24 cellular contexts compared by ENCODE assay signal in the genomic region with DNA sequence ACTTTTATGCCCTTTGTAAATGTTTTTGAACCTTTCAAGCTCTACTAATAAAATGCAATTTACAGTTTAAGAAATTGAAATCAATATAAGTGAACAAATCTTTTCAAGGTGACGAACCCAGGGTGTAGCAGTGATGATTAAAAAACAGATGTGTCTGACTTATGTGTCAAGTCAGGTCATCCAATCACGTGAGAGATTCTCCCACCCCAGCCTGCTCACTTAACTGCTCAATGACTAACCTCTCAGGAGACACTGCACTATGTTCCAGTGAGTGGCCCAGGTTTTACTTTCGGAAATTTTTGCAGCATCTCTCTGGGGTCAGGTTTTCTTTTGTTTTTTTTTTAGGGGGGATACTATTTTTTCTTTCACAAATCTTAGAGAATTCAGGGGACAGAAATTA.
DNase-seq lines count a peak whose midpoint lies in the region; ATAC-seq, FAIRE-seq and TF ChIP-seq lines count a peak whose summit lies in the region.
"Had no signal": no experiment of that assay in that cellular context is flagged by ENCODE, and none has a peak within 500 bp of the region (broad histone marks: within the 10 kb centered on the region; RNA-seq: fewer than 3 reads in every experiment).

No MANE protein-coding gene starts in this region.

- no peak overlapping the region for H3K4me3 ChIP-seq in small intestine (ENCODE audit: low read depth in 1 of 2, low read length in 2 of 2)
- H3K4me3 ChIP-seq: adrenal gland, neural progenitor cell, upper lobe of right lung had no signal

- H3K4me1 Mint-ChIP-seq in activated T-cell treated with anti-CD3 and anti-CD28 coated beads, Interleukin-2, amount 50 U/mL, for 4 hours (ENCODE audit: low read depth): peaks cover 6% of the 10 kb centered on the region
- H3K4me1 Mint-ChIP-seq: activated T-helper 17 cell treated with anti-CD3 and anti-CD28 coated beads, Interleukin-2, amount 50 U/mL, for 72 hours; neural progenitor cell had no signal

- H3K27ac ChIP-seq in small intestine (ENCODE audit: low read depth in 1 of 2, low read length in 1 of 2): no peak overlapping the region
- H3K27ac ChIP-seq: neural progenitor cell, upper lobe of right lung had no signal

- FAIRE-seq in small intestine (lab: Jason Lieb, UNC): no peak
- FAIRE-seq: D721Med, GM19239, H54 had no signal

- DNase-seq in NCI-H82 (lab: John Stamatoyannopoulos, UW): peak; percentile 43
- no peak for DNase-seq in NCI-H82 treated with DMSO at 0.1 percent for 48 hours (lab: John Stamatoyannopoulos, UW; ENCODE audit: unreplicated experiment)
- DNase-seq in CD1c-positive myeloid dendritic cell (ENCODE audit: extremely low spot score): peak; percentile 21
- DNase-seq in activated T-cell treated with anti-CD3 and anti-CD28 coated beads, Interleukin-2, amount 50 U/mL, for 4 hours: no peak
- peak; percentile 9 for DNase-seq in kidney glomerular epithelial cell (lab: John Stamatoyannopoulos, UW)
- DNase-seq in GM13976 (ENCODE audit: low spot score): no peak
- DNase-seq in small intestine: no peak
- DNase-seq: 8988T; BE2C; dermis blood vessel endothelial cell; KG1; NCI-H1092; NCI-H510A; stimulated activated naive CD4-positive, alpha-beta T cell; SW 1271; upper lobe of right lung had no signal

- 60 to 69% (median 67%) methylated on average over 3 of the region's 3 CpGs for WGBS in small intestine, 3 donors

- peaks cover 14% of the 10 kb centered on the region for H3K36me3 Mint-ChIP-seq in activated T-cell treated with anti-CD3 and anti-CD28 coated beads, Interleukin-2, amount 50 U/mL, for 4 hours (ENCODE audit: insufficient read depth)

- H3K27me3 ChIP-seq in small intestine (ENCODE audit: control insufficient read depth in 2 of 2, insufficient read depth in 2 of 2, low read length in 2 of 2): no peaks in the 10 kb centered on the region
- H3K27me3 ChIP-seq: adrenal gland, BE2C, neural progenitor cell, upper lobe of right lung had no signal

- H3K4me3 Mint-ChIP-seq in activated T-cell treated with anti-CD3 and anti-CD28 coated beads, Interleukin-2, amount 50 U/mL, for 4 hours: no peak overlapping the region
- H3K4me3 Mint-ChIP-seq: activated T-helper 17 cell treated with anti-CD3 and anti-CD28 coated beads, Interleukin-2, amount 50 U/mL, for 72 hours; neural progenitor cell had no signal

- peaks cover 0 to 2% of the 10 kb centered on the region in 2 donors for H3K36me3 ChIP-seq in small intestine (ENCODE audit: control insufficient read depth in 2 of 2, insufficient read depth in 2 of 2, low read length in 2 of 2)
- H3K36me3 ChIP-seq: adrenal gland, BE2C, neural progenitor cell, upper lobe of right lung had no signal

- no peak for TF ChIP-seq CTCF in GM13976 (IDR thresholded peaks at IDR 0.05; ENCODE audit: borderline replicate concordance, control extremely low read depth, extremely low read depth, insufficient read depth, missing control alignments)

- no peaks in the 10 kb centered on the region for H3K27me3 Mint-ChIP-seq in activated T-cell treated with anti-CD3 and anti-CD28 coated beads, Interleukin-2, amount 50 U/mL, for 4 hours (ENCODE audit: low read depth)
- H3K27me3 Mint-ChIP-seq: activated T-helper 17 cell treated with anti-CD3 and anti-CD28 coated beads, Interleukin-2, amount 50 U/mL, for 72 hours had no signal

- H3K9me3 Mint-ChIP-seq in activated T-cell treated with anti-CD3 and anti-CD28 coated beads, Interleukin-2, amount 50 U/mL, for 4 hours: peaks cover 31% of the 10 kb centered on the region

- no peaks in the 10 kb centered on the region for H3K4me1 ChIP-seq in small intestine (ENCODE audit: control insufficient read depth in 2 of 2, insufficient read depth in 1 of 2, low read depth in 1 of 2, low read length in 1 of 2)
- H3K4me1 ChIP-seq: BE2C, neural progenitor cell had no signal

- in situ Hi-C loops in GM13976 (cut with MboI; ENCODE audit: low sequenced_read_pairs, unreplicated experiment): no loop called here

- no peaks in the 10 kb centered on the region for H3K9me3 ChIP-seq in small intestine (ENCODE audit: control insufficient read depth, low read depth)
- H3K9me3 ChIP-seq: adrenal gland, BE2C, upper lobe of right lung had no signal

- peak; percentile 45 to 66 for ATAC-seq in activated T-cell treated with anti-CD3 and anti-CD28 coated beads, Interleukin-2, amount 50 U/mL, for 4 hours
- no peak for ATAC-seq in GM21447 (IDR thresholded peaks at IDR 0.05; ENCODE audit: unreplicated experiment)
- ATAC-seq: activated T-helper 17 cell treated with anti-CD3 and anti-CD28 coated beads, Interleukin-2, amount 50 U/mL, for 72 hours; left lobe of liver; upper lobe of right lung had no signal

Comparison
In these comparisons a context has a peak if more than half of its experiments do, and no peak if none do; other contexts are left out.
1. DNase-seq: peak in NCI-H82 (single experiment), CD1c-positive myeloid dendritic cell (single experiment) and kidney glomerular epithelial cell (single experiment); none in NCI-H82 treated with DMSO at 0.1 percent for 48 hours (single experiment), activated T-cell treated with anti-CD3 and anti-CD28 coated beads, Interleukin-2, amount 50 U/mL, for 4 hours (single experiment), GM13976 (single experiment) and small intestine (single experiment).